In genomic region chr12:52235822-52236291, GRCh38 we compare ENCODE assay signal across 15 cellular contexts. TPM values are rescaled to one million over a fixed set of nuclear protein-coding genes. Genes with fewer than 3 reads are reported as not detected.
DNase-seq lines count a peak whose midpoint lies in the region; TF ChIP-seq lines count a peak whose summit lies in the region.
"Had no signal": no experiment of that assay in that cellular context is flagged by ENCODE, and none has a peak within 500 bp of the region (broad histone marks: within the 10 kb centered on the region; RNA-seq: fewer than 3 reads in every experiment).

No MANE protein-coding gene starts in this region.

- no peak overlapping the region for H3K9ac ChIP-seq in Karpas-422 (ENCODE audit: low read length)

- DNase-seq in DMS153 treated with DMSO at 0.1 percent for 48 hours (lab: John Stamatoyannopoulos, UW; ENCODE audit: unreplicated experiment) (peak; percentile 32), NCI-H2029 (lab: John Stamatoyannopoulos, UW) (peak; percentile 89), breast epithelium (ENCODE audit: low spot score in 2 of 2) (peak; percentile 69 to 85), progenitor cell of endocrine pancreas (ENCODE audit: low spot score, unreplicated experiment) (no peak), SK-N-DZ (ENCODE audit: low spot score) (no peak), epidermal melanocyte (ENCODE audit: insufficient read length, low spot score) (no peak), HCEC 1CT (no peak), Karpas-422 (no peak)
- DNase-seq: activated CD4-positive, alpha-beta T cell treated with anti-CD3 and anti-CD28 coated beads for 36 hours; NCI-H446 had no signal

- H3K4me3 Mint-ChIP-seq in progenitor cell of endocrine pancreas (ENCODE audit: low read depth) = no peak overlapping the region
- H3K4me3 Mint-ChIP-seq: activated CD4-positive, alpha-beta T cell treated with anti-CD3 and anti-CD28 coated beads for 36 hours; activated T-helper 1 cell treated with anti-CD3 and anti-CD28 coated beads, Interleukin-12 subunit alpha, Interleukin-12 subunit beta, Interleukin-2, Interleukin-4 antibody, amounts not matched to agents 30 ng/mL and 10 ng/mL and 1 ng/mL, durations not matched to agents 14 hours and 24 hours and 36 hours had no signal

- TF ChIP-seq CTCF in breast epithelium (IDR thresholded peaks at IDR 0.05) = peak in 1 of 3 donors; percentile 8
- TF ChIP-seq CTCF in progenitor cell of endocrine pancreas (IDR thresholded peaks at IDR 0.05; ENCODE audit: unreplicated experiment) = no peak

- H3K4me3 ChIP-seq in breast epithelium = peak overlapping the region in 2 of 3 donors; percentile 71 to 78
- no peak overlapping the region for H3K4me3 ChIP-seq in Karpas-422 (ENCODE audit: low read length)

- H3K4me1 ChIP-seq in breast epithelium (peaks cover 9 to 11% of the 10 kb centered on the region in 2 donors), Karpas-422 (ENCODE audit: low read length) (no peaks in the 10 kb centered on the region)

- no peak for TF ChIP-seq POLR2A in breast epithelium (IDR thresholded peaks at IDR 0.05)

- no peaks in the 10 kb centered on the region for H3K36me3 Mint-ChIP-seq in progenitor cell of endocrine pancreas (ENCODE audit: insufficient read depth)
- H3K36me3 Mint-ChIP-seq: IgD-negative memory B cell had no signal

- no peaks in the 10 kb centered on the region for H3K9me3 Mint-ChIP-seq in progenitor cell of endocrine pancreas (ENCODE audit: low read depth)
- H3K9me3 Mint-ChIP-seq: activated T-helper 1 cell treated with anti-CD3 and anti-CD28 coated beads, Interleukin-12 subunit alpha, Interleukin-12 subunit beta, Interleukin-2, Interleukin-4 antibody, amounts not matched to agents 30 ng/mL and 10 ng/mL and 1 ng/mL, durations not matched to agents 14 hours and 24 hours and 36 hours had no signal

- H3K4me1 Mint-ChIP-seq in progenitor cell of endocrine pancreas (ENCODE audit: low read depth) = peaks cover 34% of the 10 kb centered on the region
- H3K4me1 Mint-ChIP-seq: activated CD4-positive, alpha-beta T cell treated with anti-CD3 and anti-CD28 coated beads for 36 hours had no signal

- no peaks in the 10 kb centered on the region for H3K79me2 ChIP-seq in Karpas-422 (ENCODE audit: low read length)

- H3K36me3 ChIP-seq in breast epithelium (no peaks in the 10 kb centered on the region), Karpas-422 (ENCODE audit: insufficient read depth, low read length) (no peaks in the 10 kb centered on the region)

- H3K4me2 ChIP-seq in Karpas-422 (ENCODE audit: low read depth, low read length, poor library complexity, severe bottlenecking) = no peak overlapping the region

- H2AFZ ChIP-seq in Karpas-422 (ENCODE audit: low read length) = no peak overlapping the region

- H3K27me3 Mint-ChIP-seq in progenitor cell of endocrine pancreas = peaks cover 38% of the 10 kb centered on the region

- H3K27me3 ChIP-seq in breast epithelium (peaks cover 0 to 5% of the 10 kb centered on the region in 2 donors), Karpas-422 (ENCODE audit: low read length) (no peaks in the 10 kb centered on the region)

- no peaks in the 10 kb centered on the region for H3K9me2 ChIP-seq in Karpas-422 (replicated peaks; ENCODE audit: insufficient read depth, low read length)

- H3K27ac Mint-ChIP-seq in progenitor cell of endocrine pancreas = peak overlapping the region; percentile 65
- H3K27ac Mint-ChIP-seq: activated CD4-positive, alpha-beta T cell treated with anti-CD3 and anti-CD28 coated beads for 36 hours; activated T-helper 1 cell treated with anti-CD3 and anti-CD28 coated beads, Interleukin-12 subunit alpha, Interleukin-12 subunit beta, Interleukin-2, Interleukin-4 antibody, amounts not matched to agents 30 ng/mL and 10 ng/mL and 1 ng/mL, durations not matched to agents 14 hours and 24 hours and 36 hours; IgD-negative memory B cell had no signal

- H4K20me1 ChIP-seq in Karpas-422 (ENCODE audit: insufficient read depth, low read depth, low read length) = no peaks in the 10 kb centered on the region

- H3K9me3 ChIP-seq in breast epithelium = no peaks in the 10 kb centered on the region
- H3K9me3 ChIP-seq in Karpas-422 (ENCODE audit: low read length) = no peaks in the 10 kb centered on the region

- intact Hi-C loops in breast epithelium (cut with DNase I; ENCODE audit: low total_unique reads) = loop anchor here (1.0 kb wide), 1 partner anchor 39 kb away; no protein-coding TSS in a partner anchor

- H3K27ac ChIP-seq in breast epithelium (peak overlapping the region; percentile 98), Karpas-422 (ENCODE audit: low read length) (no peak overlapping the region)

RNA-seq across cellular contexts. Expression of gene KRT7, which starts 2.8 kb away (rescaled TPM):
- 1,000 to 10,000 TPM in 1 of 3 donors, 100 to 1,000 TPM in 1, 1 to 10 TPM in 1; 4.2 to 1,051 (median 358) TPM for total RNA-seq in breast epithelium
- 11.6 and 18.2 TPM in 2 replicates for total RNA-seq in progenitor cell of endocrine pancreas
- polyA plus RNA-seq in SK-N-DZ (2014; cell fraction: cytosol; rRNA removed) = not detected in 2 replicates
- polyA plus RNA-seq in SK-N-DZ (2014; cell fraction: nucleus; rRNA removed) = not detected in 2 replicates
- total RNA-seq in Karpas-422 (2014; rRNA removed; shearing (Covaris generic); ENCODE audit: low replicate concordance) = not detected in 2 replicates
- total RNA-seq: skeletal muscle tissue had no signal
- polyA plus RNA-seq: IgD-negative memory B cell had no signal

RNA-seq across cellular contexts. Expression of gene KRT86, which starts 38.6 kb away (rescaled TPM):
- 1 to 10 TPM in 1 of 3 donors, under 1 TPM in 1, not detected in 1; 0.66 to 2.2 TPM for total RNA-seq in breast epithelium
- not detected in 2 replicates for total RNA-seq in progenitor cell of endocrine pancreas
- not detected in 2 replicates for polyA plus RNA-seq in SK-N-DZ (2014; cell fraction: cytosol; rRNA removed)
- not detected in 2 replicates for polyA plus RNA-seq in SK-N-DZ (2014; cell fraction: nucleus; rRNA removed)
- total RNA-seq in Karpas-422 (2014; rRNA removed; shearing (Covaris generic); ENCODE audit: low replicate concordance) = not detected in 2 replicates
- total RNA-seq: activated CD4-positive, alpha-beta T cell treated with anti-CD3 and anti-CD28 coated beads for 36 hours; endothelial cell of umbilical vein; H1 had no signal
- polyA plus RNA-seq: endothelial cell of umbilical vein, IgD-negative memory B cell had no signal

RNA-seq across cellular contexts. Expression of gene KRT80, which starts 44.0 kb away (rescaled TPM):
- total RNA-seq in breast epithelium (1 to 10 TPM in 2 of 3 donors, not detected in 1; 2.9 to 9.8 TPM), progenitor cell of endocrine pancreas (0.07 and 0.20 TPM in 2 replicates)
- polyA plus RNA-seq in SK-N-DZ (2014; cell fraction: cytosol; rRNA removed) = not detected in 2 replicates
- not detected in 2 replicates for polyA plus RNA-seq in SK-N-DZ (2014; cell fraction: nucleus; rRNA removed)
- not detected in 2 replicates for total RNA-seq in Karpas-422 (2014; rRNA removed; shearing (Covaris generic); ENCODE audit: low replicate concordance)
- total RNA-seq: activated CD4-positive, alpha-beta T cell treated with anti-CD3 and anti-CD28 coated beads for 36 hours; activated T-helper 1 cell treated with anti-CD3 and anti-CD28 coated beads, Interleukin-12 subunit alpha, Interleukin-12 subunit beta, Interleukin-2, Interleukin-4 antibody, amounts not matched to agents 30 ng/mL and 10 ng/mL and 1 ng/mL, durations not matched to agents 14 hours and 24 hours and 36 hours; H1 had no signal
- polyA plus RNA-seq: IgD-negative memory B cell had no signal

RNA-seq across cellular contexts. Expression of gene KRT81, which starts 55.5 kb away (rescaled TPM):
- total RNA-seq in breast epithelium = 10 to 100 TPM in 1 of 3 donors, 1 to 10 TPM in 1, not detected in 1; 3.6 to 29.9 TPM
- not detected in 2 replicates for total RNA-seq in progenitor cell of endocrine pancreas
- polyA plus RNA-seq in SK-N-DZ (2014; cell fraction: cytosol; rRNA removed) = not detected in 2 replicates
- not detected in 2 replicates for polyA plus RNA-seq in SK-N-DZ (2014; cell fraction: nucleus; rRNA removed)
- total RNA-seq in Karpas-422 (2014; rRNA removed; shearing (Covaris generic); ENCODE audit: low replicate concordance) = not detected in 2 replicates
- total RNA-seq: activated CD4-positive, alpha-beta T cell treated with anti-CD3 and anti-CD28 coated beads for 36 hours; activated T-helper 1 cell treated with anti-CD3 and anti-CD28 coated beads, Interleukin-12 subunit alpha, Interleukin-12 subunit beta, Interleukin-2, Interleukin-4 antibody, amounts not matched to agents 30 ng/mL and 10 ng/mL and 1 ng/mL, durations not matched to agents 14 hours and 24 hours and 36 hours; endothelial cell of umbilical vein; H1; skeletal muscle tissue had no signal
- polyA plus RNA-seq: endothelial cell of umbilical vein, H1, IgD-negative memory B cell had no signal

Comparison
In these comparisons a context has a peak if more than half of its experiments do, and no peak if none do; other contexts are left out.
1. DNase-seq: peak in DMS153 treated with DMSO at 0.1 percent for 48 hours (single experiment), NCI-H2029 (single experiment) and breast epithelium (2 of 2); none in progenitor cell of endocrine pancreas (single experiment), SK-N-DZ (single experiment), epidermal melanocyte (single experiment), HCEC 1CT (single experiment) and Karpas-422 (single experiment).